ENCODE assay signal across 23 cellular contexts in the genomic region with DNA sequence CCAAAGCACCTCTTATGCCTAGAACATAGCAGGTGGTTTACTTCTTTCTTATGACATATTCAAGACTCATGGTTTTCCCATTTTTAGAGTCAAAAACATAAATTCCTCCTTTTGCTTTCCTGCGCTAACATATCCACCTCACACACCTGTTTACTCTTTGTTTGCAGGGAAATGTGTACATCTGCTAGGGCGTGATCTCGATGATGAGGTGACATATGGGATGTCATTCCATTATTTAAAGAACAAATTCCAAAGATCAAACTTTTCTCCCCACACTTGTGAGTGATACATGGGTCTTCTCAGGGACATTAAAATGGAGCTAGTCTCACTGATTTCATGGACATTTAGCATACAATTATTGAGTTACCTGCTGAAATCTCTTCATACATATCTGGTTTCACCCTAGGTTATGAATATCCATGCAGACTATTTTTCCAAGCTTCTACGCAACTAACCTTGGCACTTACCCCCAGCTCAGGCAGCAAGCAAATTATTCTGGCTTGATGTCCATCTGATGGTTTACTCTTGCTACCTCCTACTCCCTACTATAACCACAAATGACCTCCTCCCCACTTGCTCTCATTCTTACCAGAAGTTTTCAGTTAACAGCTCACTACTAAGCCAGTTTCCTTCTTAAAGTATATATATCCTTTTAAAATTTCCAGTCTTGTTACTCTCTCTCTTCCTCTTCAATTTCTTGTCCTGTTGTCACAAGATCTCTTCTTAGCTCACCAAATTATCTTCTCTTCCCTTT.
DNase-seq lines count a peak whose midpoint lies in the region; ATAC-seq and TF ChIP-seq lines count a peak whose summit lies in the region.
"Had no signal": no experiment of that assay in that cellular context is flagged by ENCODE, and none has a peak within 500 bp of the region (broad histone marks: within the 10 kb centered on the region; RNA-seq: fewer than 3 reads in every experiment).

No MANE protein-coding gene starts in this region.

- no peak for TF ChIP-seq CTCF in transverse colon (IDR thresholded peaks at IDR 0.05)

- in situ Hi-C loops in transverse colon (cut with MboI; ENCODE audit: low pct_ligation_motif_present in 1 of 4, low pct_unique_long_range_greater_than_20kb in 1 of 4, low sequenced_read_pairs in 3 of 4): loop anchor here in 1 of 4 donors (25.0 kb wide), 1 partner anchor 512 kb away; the partner anchor contains the start of genes KLLN and PTEN

- no peak for TF ChIP-seq EP300 in transverse colon (IDR thresholded peaks at IDR 0.05; ENCODE audit: low read depth)

- H3K36me3 ChIP-seq in KOPT-K1 (ENCODE audit: insufficient read depth, low read length) (peaks cover 28% of the 10 kb centered on the region), transverse colon (no peaks in the 10 kb centered on the region)
- H3K36me3 ChIP-seq: Peyer's patch had no signal

- peaks cover 0 to 57% (median 29%) of the 10 kb centered on the region in 4 donors for H3K4me1 ChIP-seq in transverse colon

- intact Hi-C loops in left colon (cut with DNase I, micrococcal nuclease) (no loop called here), transverse colon (cut with DNase I; ENCODE audit: low total_unique reads) (no loop called here)

- TF ChIP-seq POLR2A in transverse colon (IDR thresholded peaks at IDR 0.05): no peak

- H3K27me3 ChIP-seq in transverse colon: no peaks in the 10 kb centered on the region
- H3K27me3 ChIP-seq: Peyer's patch had no signal

- 73 to 75% methylated on average over 4 of the region's 4 CpGs for WGBS in transverse colon (ENCODE audit: low coverage in 1 of 2), 2 donors

- H3K27ac ChIP-seq in KOPT-K1 (ENCODE audit: low read depth, low read length, poor library complexity, severe bottlenecking) (peak overlapping the region; percentile 78), transverse colon (peak overlapping the region; percentile 15 to 70 (median 58))
- H3K27ac ChIP-seq: HL-60 had no signal

- DNase-seq in amniotic epithelial cell (ENCODE audit: low read depth) (peak; percentile 58), left colon (no peak), transverse colon (no peak)
- no peak for DNase-seq in stimulated activated CD4-positive, alpha-beta T cell treated with anti-CD3 and anti-CD28 coated beads, Interleukin-12 subunit alpha, Interleukin-12 subunit beta, amount 100 ng/mL, for 4 hours
- DNase-seq: ACHN; C1 segment of cervical spinal cord; CD8-positive, alpha-beta memory T cell; DMS53; IMR-90; Kasumi-1; MM.1S; NCI-H1092 treated with DMSO at 0.1 percent for 48 hours; NCI-H146; NCI-H2081; NCI-H2171 treated with DMSO at 0.1 percent for 48 hours; NCI-H446; NCI-H69; Peyer's patch had no signal

- H3K4me3 ChIP-seq in transverse colon: no peak overlapping the region
- H3K4me3 ChIP-seq: Peyer's patch had no signal

- H3K9me3 ChIP-seq in KOPT-K1 (ENCODE audit: insufficient read depth, low read length, poor library complexity, severe bottlenecking): peaks cover 22% of the 10 kb centered on the region
- H3K9me3 ChIP-seq in transverse colon: no peaks in the 10 kb centered on the region
- H3K9me3 ChIP-seq: Peyer's patch had no signal

- ATAC-seq in left colon (peak; percentile 67), HG03097 (IDR thresholded peaks at IDR 0.05; ENCODE audit: low FRiP score, unreplicated experiment) (no peak), HG03108 (IDR thresholded peaks at IDR 0.05; ENCODE audit: unreplicated experiment) (no peak)
- ATAC-seq: Right ventricle myocardium inferior had no signal
